9 cellular contexts compared by ENCODE assay signal in genomic region chrX:72130762-72131231, GRCh38. TPM values are rescaled to one million over a fixed set of nuclear protein-coding genes. Genes with fewer than 3 reads are reported as not detected.
DNase-seq lines count a peak whose midpoint lies in the region; ATAC-seq, FAIRE-seq and TF ChIP-seq lines count a peak whose summit lies in the region.
"Had no signal": no experiment of that assay in that cellular context is flagged by ENCODE, and none has a peak within 500 bp of the region (broad histone marks: within the 10 kb centered on the region; RNA-seq: fewer than 3 reads in every experiment).

No MANE protein-coding gene starts in this region.

- DNase-seq in left ventricle myocardium inferior (no peak), Right ventricle myocardium superior (no peak), epithelial cell of proximal tubule (ENCODE audit: low read depth) (no peak), nephron progenitor cell (no peak), vagina (ENCODE audit: extremely low spot score in 2 of 2) (peak in 1 of 2 donors; percentile 79), cerebellar nuclear complex (lab: John Stamatoyannopoulos, UW) (no peak), RCC 7860 (ENCODE audit: low spot score) (no peak)
- DNase-seq: activated effector memory CD4-positive, alpha-beta T cell treated with anti-CD3 and anti-CD28 coated beads, Interleukin-2, amount 50 U/mL, for 16 hours had no signal

- FAIRE-seq in RCC 7860 (lab: Jason Lieb, UNC) = no peak

- H3K9me3 ChIP-seq in left ventricle myocardium inferior (replicated peaks) (no peaks in the 10 kb centered on the region), vagina (no peaks in the 10 kb centered on the region)

- H3K36me3 ChIP-seq in left ventricle myocardium inferior (no peaks in the 10 kb centered on the region), vagina (no peaks in the 10 kb centered on the region)

- TF ChIP-seq POLR2A in vagina (IDR thresholded peaks at IDR 0.05) = no peak

- intact Hi-C loops in left ventricle myocardium inferior (cut with micrococcal nuclease) = loop anchor here (10.0 kb wide), 1 partner anchor 226 kb away; no protein-coding TSS in a partner anchor
- intact Hi-C loops in Right ventricle myocardium superior (cut with DNase I) = no loop called here
- intact Hi-C loops in vagina (cut with DNase I) = no loop called here

- no peak overlapping the region for H3K27ac Mint-ChIP-seq in nephron progenitor cell

- H3K9me3 Mint-ChIP-seq in nephron progenitor cell = peaks cover 64% of the 10 kb centered on the region

- H3K27me3 Mint-ChIP-seq in nephron progenitor cell (ENCODE audit: low read depth, poor library complexity) = peaks cover 19% of the 10 kb centered on the region

- no peak for TF ChIP-seq CTCF in left ventricle myocardium inferior (IDR thresholded peaks at IDR 0.05; ENCODE audit: borderline replicate concordance)
- TF ChIP-seq CTCF in epithelial cell of proximal tubule (conservative IDR thresholded peaks at IDR 0.05; ENCODE audit: low read depth, low read length) = no peak
- no peak for TF ChIP-seq CTCF in nephron progenitor cell (IDR thresholded peaks at IDR 0.05)
- TF ChIP-seq CTCF in vagina (IDR thresholded peaks at IDR 0.05) = no peak

- peaks cover 39% of the 10 kb centered on the region for H3K4me1 Mint-ChIP-seq in nephron progenitor cell

- ATAC-seq in Right ventricle myocardium superior (ENCODE audit: poor library complexity) (no peak), HG03469 (IDR thresholded peaks at IDR 0.05; ENCODE audit: unreplicated experiment) (no peak)

- H3K27me3 ChIP-seq in left ventricle myocardium inferior (ENCODE audit: low read depth) (no peaks in the 10 kb centered on the region), vagina (no peaks in the 10 kb centered on the region)

- H3K27ac ChIP-seq in left ventricle myocardium inferior (replicated peaks) = peak overlapping the region; percentile 77
- H3K27ac ChIP-seq in vagina = peak overlapping the region; percentile 57

- H3K4me3 Mint-ChIP-seq in nephron progenitor cell = peak overlapping the region; percentile 74

- H3K4me3 ChIP-seq in left ventricle myocardium inferior = peak overlapping the region; percentile 67
- H3K4me3 ChIP-seq in epithelial cell of proximal tubule (ENCODE audit: low read depth, low read length) = peak overlapping the region; percentile 43
- H3K4me3 ChIP-seq in vagina = peak overlapping the region; percentile 49 to 50

- peaks cover 26% of the 10 kb centered on the region for H3K36me3 Mint-ChIP-seq in nephron progenitor cell (ENCODE audit: low read depth)

- H3K4me1 ChIP-seq in left ventricle myocardium inferior = peaks cover 29% of the 10 kb centered on the region
- H3K4me1 ChIP-seq in vagina = peaks cover 6% of the 10 kb centered on the region

RNA-seq across cellular contexts. Expression of gene RTL5, which starts 0.9 kb away (rescaled TPM):
- total RNA-seq in left ventricle myocardium inferior (2.6 TPM), Right ventricle myocardium superior (2.4 TPM), epithelial cell of proximal tubule (0.86 and 0.94 TPM in 2 replicates), vagina (4.4 TPM)

RNA-seq across cellular contexts. Expression of gene PIN4, which starts 50.8 kb away (rescaled TPM):
- total RNA-seq in left ventricle myocardium inferior (12.5 TPM), Right ventricle myocardium superior (10.7 TPM), epithelial cell of proximal tubule (16.1 and 16.8 TPM in 2 replicates), vagina (12.0 TPM)
